ENCODE assay signal across 1 cellular context in genomic region chr15:63109498-63110290, GRCh38.
TF ChIP-seq lines count a peak whose summit lies in the region.

No MANE protein-coding gene starts in this region.

TF ChIP-seq in A549, 52 proteins besides CTCF, POLR2A, EP300 and RAD21:
- no peak for TF ChIP-seq HDAC2 (IDR thresholded peaks at IDR 0.05)
- no peak for TF ChIP-seq HEYL (CRISPR knock-in tag; IDR thresholded peaks at IDR 0.05)
- no peak for TF ChIP-seq NFE2L2 (conservative IDR thresholded peaks at IDR 0.05; ENCODE audit: low read length)
- TF ChIP-seq HOXA7 (CRISPR knock-in tag; IDR thresholded peaks at IDR 0.05): no peak
- TF ChIP-seq JUN (IDR thresholded peaks at IDR 0.05): no peak
- TF ChIP-seq NR3C1 (IDR thresholded peaks at IDR 0.05): no peak
- TF ChIP-seq FOSB (CRISPR knock-in tag; IDR thresholded peaks at IDR 0.05): no peak
- TF ChIP-seq RCOR1 (IDR thresholded peaks at IDR 0.05; ENCODE audit: low read depth, low read length): no peak
- no peak for TF ChIP-seq GATA3 (IDR thresholded peaks at IDR 0.05; ENCODE audit: borderline replicate concordance)
- no peak for TF ChIP-seq ESRRA (IDR thresholded peaks at IDR 0.05; ENCODE audit: borderline replicate concordance, low read length)
- TF ChIP-seq ZFP36 (IDR thresholded peaks at IDR 0.05; ENCODE audit: borderline replicate concordance, partially characterized antibody): no peak
- no peak for TF ChIP-seq MAFK (IDR thresholded peaks at IDR 0.05; ENCODE audit: partially characterized antibody)
- no peak for TF ChIP-seq ZNF302 (CRISPR knock-in tag; IDR thresholded peaks at IDR 0.05)
- no peak for TF ChIP-seq SREBF2 (IDR thresholded peaks at IDR 0.05)
- TF ChIP-seq POLR2AphosphoS2 (conservative IDR thresholded peaks at IDR 0.05; ENCODE audit: low read length): no peak
